16 cellular contexts compared by ENCODE assay signal in genomic region chr1:204027446-204027845, GRCh38. TPM values are rescaled to one million over a fixed set of nuclear protein-coding genes. Genes with fewer than 3 reads are reported as not detected.
DNase-seq lines count a peak whose midpoint lies in the region; TF ChIP-seq lines count a peak whose summit lies in the region.
"Had no signal": no experiment of that assay in that cellular context is flagged by ENCODE, and none has a peak within 500 bp of the region (broad histone marks: within the 10 kb centered on the region; RNA-seq: fewer than 3 reads in every experiment).

No MANE protein-coding gene starts in this region.

- H3K23ac ChIP-seq in mesendoderm (ENCODE audit: low read length): no peak overlapping the region

- H3K27ac Mint-ChIP-seq in type B pancreatic cell: peak overlapping the region; percentile 1
- H3K27ac Mint-ChIP-seq: CD14-positive monocyte; CD8-positive, alpha-beta T cell had no signal

- H3K27ac ChIP-seq in HEK293 (ENCODE audit: extremely low read depth, low read depth, low read length): no peak overlapping the region
- H3K27ac ChIP-seq in mesendoderm (ENCODE audit: low read depth, low read length): peak overlapping the region; percentile 30
- H3K27ac ChIP-seq: BLaER1 had no signal

- H2BK15ac ChIP-seq in mesendoderm (replicated peaks; ENCODE audit: low read depth): no peak overlapping the region

- no peaks in the 10 kb centered on the region for H3K9me3 Mint-ChIP-seq in type B pancreatic cell
- H3K9me3 Mint-ChIP-seq: CD14-positive monocyte; CD8-positive, alpha-beta T cell had no signal

- no peaks in the 10 kb centered on the region for H3K27me3 ChIP-seq in mesendoderm (ENCODE audit: insufficient read depth, low read length, poor library complexity)
- H3K27me3 ChIP-seq: BLaER1 had no signal

- H3K4me3 ChIP-seq in HEK293 (ENCODE audit: low read depth, low read length) (no peak overlapping the region), mesendoderm (ENCODE audit: low read length) (no peak overlapping the region)
- H3K4me3 ChIP-seq: BLaER1 had no signal

- no CpG with 5 or more reads among the region's 3 CpGs for WGBS in mesendoderm (ENCODE audit: extremely low coverage, insufficient coverage, low lambda C conversion rate)

- peak overlapping the region; percentile 31 for H3K56ac ChIP-seq in mesendoderm (ENCODE audit: low read length)

- no peak overlapping the region for H2BK5ac ChIP-seq in mesendoderm (ENCODE audit: low read length)

- H3K4me2 ChIP-seq in mesendoderm (ENCODE audit: low read length): no peak overlapping the region
- H3K4me2 ChIP-seq: BLaER1 had no signal

- H3K4me1 ChIP-seq in HEK293 (ENCODE audit: control insufficient read depth, insufficient read depth, low read length) (peaks cover 7% of the 10 kb centered on the region; the same call in 1 of the 2 replicates), mesendoderm (ENCODE audit: control insufficient read depth, low read depth, low read length) (peaks cover 5% of the 10 kb centered on the region)
- H3K4me1 ChIP-seq: BLaER1 had no signal

- H4K5ac ChIP-seq in mesendoderm (ENCODE audit: low read length): no peak overlapping the region

- no peaks in the 10 kb centered on the region for H3K9me3 ChIP-seq in HEK293 (ENCODE audit: control insufficient read depth, insufficient read depth, low read depth, low read length)
- H3K9me3 ChIP-seq: BLaER1 had no signal

- H3K4me3 Mint-ChIP-seq in type B pancreatic cell: no peak overlapping the region
- H3K4me3 Mint-ChIP-seq: CD8-positive, alpha-beta T cell had no signal

- H3K9ac ChIP-seq in mesendoderm (ENCODE audit: low read length): no peak overlapping the region
- H3K9ac ChIP-seq: BLaER1 had no signal

- no peak overlapping the region for H4K8ac ChIP-seq in mesendoderm (ENCODE audit: low read depth, low read length)

- DNase-seq in NCI-H146 treated with DMSO at 0.1 percent for 48 hours (lab: John Stamatoyannopoulos, UW; ENCODE audit: unreplicated experiment): peak; percentile 41
- DNase-seq in mesendoderm: peak; percentile 53
- DNase-seq in type B pancreatic cell (ENCODE audit: extremely low spot score, unreplicated experiment): no peak
- no peak for DNase-seq in SW480 (ENCODE audit: low spot score)
- no peak for DNase-seq in central memory CD4-positive, alpha-beta T cell
- DNase-seq in HUDEP-2 (lab: John Stamatoyannopoulos, UW; ENCODE audit: unreplicated experiment in 76 of 76): no peak
- DNase-seq: 8988T; Calu3; CD8-positive, alpha-beta T cell; DMS79 treated with DMSO at 0.1 percent for 48 hours; GF-D8; GOT3; H7 had no signal

- peaks cover 26% of the 10 kb centered on the region for H3K4me1 Mint-ChIP-seq in type B pancreatic cell (ENCODE audit: unreplicated experiment)

- no peak overlapping the region for H3K18ac ChIP-seq in mesendoderm (ENCODE audit: low read length)

- H3K27me3 Mint-ChIP-seq in type B pancreatic cell: peaks cover 8% of the 10 kb centered on the region

- no peaks in the 10 kb centered on the region for H3K79me1 ChIP-seq in mesendoderm (ENCODE audit: low read length)

- no peak overlapping the region for H2AK5ac ChIP-seq in mesendoderm (ENCODE audit: low read length)

- H3K36me3 ChIP-seq in HEK293 (ENCODE audit: control insufficient read depth in 2 of 2, insufficient read depth in 1 of 2, low read length in 2 of 2): no peaks in the 10 kb centered on the region
- no peaks in the 10 kb centered on the region for H3K36me3 ChIP-seq in mesendoderm (ENCODE audit: control insufficient read depth, insufficient read depth, low read length)
- H3K36me3 ChIP-seq: BLaER1 had no signal

- POLR2A ChIA-PET in HEK293 (lab: Yijun Ruan, JAX): no interaction called here

- H3K4ac ChIP-seq in mesendoderm (ENCODE audit: low read depth, low read length): no peak overlapping the region

- H2BK120ac ChIP-seq in mesendoderm (ENCODE audit: low read depth, low read length): no peak overlapping the region

- CTCF ChIA-PET in HEK293 (lab: Yijun Ruan, JAX): no interaction called here

- no peaks in the 10 kb centered on the region for H3K79me2 ChIP-seq in mesendoderm (ENCODE audit: control insufficient read depth, insufficient read depth, low read length)

- TF ChIP-seq CTCF in HEK293 (tag by site-specific recombination; IDR thresholded peaks at IDR 0.05) (no peak), type B pancreatic cell (conservative IDR thresholded peaks at IDR 0.05) (no peak)

- H3K36me3 Mint-ChIP-seq in type B pancreatic cell: no peaks in the 10 kb centered on the region
- H3K36me3 Mint-ChIP-seq: CD14-positive monocyte; CD8-positive, alpha-beta T cell had no signal

TF ChIP-seq in HEK293, 187 proteins besides CTCF, POLR2A, EP300 and RAD21 (continues in another document):
- TF ChIP-seq TRIM28 (IDR thresholded peaks at IDR 0.05; ENCODE audit: borderline replicate concordance, low read length) (no peak), ZNF175 (tag by site-specific recombination; IDR thresholded peaks at IDR 0.05) (no peak), ZXDB (tag by site-specific recombination; IDR thresholded peaks at IDR 0.05) (peak; percentile 62), ZNF548 (tag by site-specific recombination; IDR thresholded peaks at IDR 0.05) (no peak), YY2 (tag by site-specific recombination; IDR thresholded peaks at IDR 0.05) (no peak), ZNF747 (tag by site-specific recombination; IDR thresholded peaks at IDR 0.05) (no peak), ZNF785 (tag by site-specific recombination; IDR thresholded peaks at IDR 0.05) (no peak), GLIS1 (tag by site-specific recombination; IDR thresholded peaks at IDR 0.05) (peak; percentile 86), ZNF121 (tag by site-specific recombination; IDR thresholded peaks at IDR 0.05) (no peak), ZNF791 (tag by site-specific recombination; IDR thresholded peaks at IDR 0.05) (no peak), ZNF580 (tag by site-specific recombination; IDR thresholded peaks at IDR 0.05) (0 out of 2 replicates have a peak, but pooled peaks have one; percentile 28), ZNF19 (tag by site-specific recombination; IDR thresholded peaks at IDR 0.05; ENCODE audit: low read depth) (no peak), PRDM4 (tag by site-specific recombination; IDR thresholded peaks at IDR 0.05) (no peak), OSR2 (tag by site-specific recombination; IDR thresholded peaks at IDR 0.05) (peak; percentile 36; the same call in 1 of the 2 replicates), SCRT1 (tag by site-specific recombination; IDR thresholded peaks at IDR 0.05; ENCODE audit: borderline replicate concordance) (no peak), ZNF510 (tag by site-specific recombination; IDR thresholded peaks at IDR 0.05; ENCODE audit: insufficient replicate concordance) (no peak), ZNF843 (tag by site-specific recombination; IDR thresholded peaks at IDR 0.05) (peak; percentile 77; the same call in 1 of the 2 replicates), TCF7L2 (IDR thresholded peaks at IDR 0.05; ENCODE audit: borderline replicate concordance, low read depth, low read length) (peak; percentile 98), FEZF1 (tag by site-specific recombination; IDR thresholded peaks at IDR 0.05) (peak; percentile 88), ZNF274 (IDR thresholded peaks at IDR 0.05; ENCODE audit: low read length) (no peak), ZNF274 (tag by site-specific recombination; IDR thresholded peaks at IDR 0.05; ENCODE audit: borderline replicate concordance) (no peak), PRDM6 (tag by site-specific recombination; IDR thresholded peaks at IDR 0.05) (peak; percentile 70), ZNF658 (tag by site-specific recombination; IDR thresholded peaks at IDR 0.05) (no peak), ZIC2 (tag by site-specific recombination; IDR thresholded peaks at IDR 0.05) (peak; percentile 78), ZNF24 (tag by site-specific recombination; IDR thresholded peaks at IDR 0.05) (no peak), ZNF423 (tag by site-specific recombination; IDR thresholded peaks at IDR 0.05) (peak; percentile 42; the same call in 1 of the 2 replicates), ZNF341 (tag by site-specific recombination; IDR thresholded peaks at IDR 0.05; ENCODE audit: low read depth) (no peak)

RNA-seq across cellular contexts. Expression of gene SOX13, which starts 45.5 kb away (rescaled TPM):
- 31.8 TPM for polyA plus RNA-seq in mesendoderm (2013, experiment 1 of 2)
- polyA plus RNA-seq in mesendoderm (2013, experiment 2 of 2): 31.5 TPM
- total RNA-seq in type B pancreatic cell (ENCODE audit: low replicate concordance): 38.5 and 39.4 TPM in 2 replicates
- polyA plus RNA-seq: CD14-positive monocyte had no signal

Comparison
In these comparisons a context has a peak if more than half of its experiments do, and no peak if none do; other contexts are left out.
1. DNase-seq: peak in NCI-H146 treated with DMSO at 0.1 percent for 48 hours (single experiment) and mesendoderm (single experiment); none in type B pancreatic cell (single experiment), SW480 (single experiment), central memory CD4-positive, alpha-beta T cell (single experiment) and HUDEP-2 (0 of 76).